ENCODE assay signal across 19 cellular contexts in genomic region chr4:174316954-174317353, GRCh38. TPM values are rescaled to one million over a fixed set of nuclear protein-coding genes. Genes with fewer than 3 reads are reported as not detected.
DNase-seq lines count a peak whose midpoint lies in the region; ATAC-seq, FAIRE-seq and TF ChIP-seq lines count a peak whose summit lies in the region.
"Had no signal": no experiment of that assay in that cellular context is flagged by ENCODE, and none has a peak within 500 bp of the region (broad histone marks: within the 10 kb centered on the region; RNA-seq: fewer than 3 reads in every experiment).

No MANE protein-coding gene starts in this region.

- H4K20me1 ChIP-seq in GM23248 (ENCODE audit: insufficient read depth) (no peaks in the 10 kb centered on the region), astrocyte (ENCODE audit: insufficient read depth, low read length) (no peaks in the 10 kb centered on the region), osteoblast (ENCODE audit: insufficient read depth, low read length) (no peaks in the 10 kb centered on the region), PC-3 (ENCODE audit: low read length) (no peaks in the 10 kb centered on the region)

- H3K9me3 Mint-ChIP-seq in astrocyte (ENCODE audit: unreplicated experiment), result no peaks in the 10 kb centered on the region
- H3K9me3 Mint-ChIP-seq in activated naive CD4-positive, alpha-beta T cell treated with anti-CD3 and anti-CD28 coated beads, Interleukin-2, amount 50 U/mL, for 72 hours, result no peaks in the 10 kb centered on the region
- H3K9me3 Mint-ChIP-seq: CD4-positive, alpha-beta T cell; GM23338 had no signal

- H3K4me2 ChIP-seq in GM23248 (ENCODE audit: unreplicated experiment) (peak overlapping the region; percentile 9), astrocyte (ENCODE audit: low read length) (no peak overlapping the region), osteoblast (ENCODE audit: insufficient read depth, low read length) (no peak overlapping the region), PC-3 (ENCODE audit: low read length) (no peak overlapping the region)
- H3K4me2 ChIP-seq: GM23338 had no signal

- H3F3A ChIP-seq in GM23248 (ENCODE audit: insufficient read depth), result peaks cover 17% of the 10 kb centered on the region; the same call in 1 of the 2 replicates
- H3F3A ChIP-seq in PC-3 (ENCODE audit: low read length, unreplicated experiment), result no peaks in the 10 kb centered on the region

- H3K79me2 ChIP-seq in GM23248 (ENCODE audit: insufficient read depth) (no peaks in the 10 kb centered on the region), astrocyte (ENCODE audit: insufficient read depth, low read length) (no peaks in the 10 kb centered on the region), osteoblast (ENCODE audit: insufficient read depth, low read length) (no peaks in the 10 kb centered on the region), PC-3 (ENCODE audit: low read length) (no peaks in the 10 kb centered on the region)

- H3K36me3 ChIP-seq in GM23248 (ENCODE audit: low read depth) (no peaks in the 10 kb centered on the region), astrocyte (ENCODE audit: insufficient read depth, low read length) (no peaks in the 10 kb centered on the region), osteoblast (ENCODE audit: insufficient read depth, low read length) (peaks cover 6% of the 10 kb centered on the region), PC-3 (ENCODE audit: low read depth, low read length) (no peaks in the 10 kb centered on the region; the same call in 1 of the 2 replicates)

- H3K4me1 ChIP-seq in GM23248 (ENCODE audit: insufficient read depth), result peaks cover 31% of the 10 kb centered on the region
- H3K4me1 ChIP-seq in astrocyte (ENCODE audit: insufficient read depth, low read length), result peaks cover 4% of the 10 kb centered on the region
- peaks cover 5% of the 10 kb centered on the region for H3K4me1 ChIP-seq in osteoblast (ENCODE audit: insufficient read depth, low read length)
- H3K4me1 ChIP-seq in PC-3 (ENCODE audit: insufficient read depth, low read length), result peaks cover 17% of the 10 kb centered on the region
- H3K4me1 ChIP-seq: Caco-2 had no signal

- intact Hi-C loops in PC-3 (cut with micrococcal nuclease), result loop anchor here (5.0 kb wide), 2 partner anchors 40 to 160 kb away; no protein-coding TSS in a partner anchor

- H3K9me3 ChIP-seq in GM23248 (ENCODE audit: low read depth), result no peaks in the 10 kb centered on the region
- H3K9me3 ChIP-seq in astrocyte (ENCODE audit: insufficient read depth, low read depth, low read length), result no peaks in the 10 kb centered on the region
- no peaks in the 10 kb centered on the region for H3K9me3 ChIP-seq in osteoblast (ENCODE audit: low read depth, low read length)
- no peaks in the 10 kb centered on the region for H3K9me3 ChIP-seq in PC-3 (ENCODE audit: low read length)
- H3K9me3 ChIP-seq: Caco-2 had no signal

- H3K4me3 Mint-ChIP-seq in astrocyte (ENCODE audit: unreplicated experiment), result no peak overlapping the region
- H3K4me3 Mint-ChIP-seq: CD4-positive, alpha-beta T cell; GM23338 had no signal

- H3K9me2 ChIP-seq in GM23248 (ENCODE audit: insufficient read depth), result no peaks in the 10 kb centered on the region
- no peaks in the 10 kb centered on the region for H3K9me2 ChIP-seq in PC-3 (replicated peaks; ENCODE audit: low read length)

- no peak overlapping the region for H3K27ac ChIP-seq in GM23248
- no peak overlapping the region for H3K27ac ChIP-seq in astrocyte (ENCODE audit: low read depth, low read length)
- no peak overlapping the region for H3K27ac ChIP-seq in osteoblast (ENCODE audit: low read depth, low read length)
- no peak overlapping the region for H3K27ac ChIP-seq in PC-3 (ENCODE audit: low read length)

- ATAC-seq in PC-3, result no peak
- ATAC-seq in HG03354 (IDR thresholded peaks at IDR 0.05; ENCODE audit: poor library complexity, severe bottlenecking, unreplicated experiment), result no peak
- ATAC-seq in activated naive CD4-positive, alpha-beta T cell treated with anti-CD3 and anti-CD28 coated beads, Interleukin-2, amount 50 U/mL, for 72 hours, result no peak
- ATAC-seq: GM23338, HCT116, K562 had no signal

- CTCF ChIA-PET in PC-3 (lab: Charles Lee), result no interaction called here

- peaks cover 18% of the 10 kb centered on the region for H3K4me1 Mint-ChIP-seq in astrocyte (ENCODE audit: low read depth, unreplicated experiment)

- H2AFZ ChIP-seq in GM23248 (no peak overlapping the region), astrocyte (ENCODE audit: low read depth, low read length) (no peak overlapping the region), osteoblast (ENCODE audit: low read length) (no peak overlapping the region), PC-3 (ENCODE audit: low read length) (no peak overlapping the region)
- H2AFZ ChIP-seq: GM23338 had no signal

- no peaks in the 10 kb centered on the region for H3K27me3 Mint-ChIP-seq in astrocyte (ENCODE audit: low read depth, unreplicated experiment)
- H3K27me3 Mint-ChIP-seq: CD4-positive, alpha-beta T cell had no signal

- H3K9ac ChIP-seq in GM23248, result no peak overlapping the region
- H3K9ac ChIP-seq in astrocyte (ENCODE audit: low read length), result no peak overlapping the region
- no peak overlapping the region for H3K9ac ChIP-seq in PC-3 (ENCODE audit: low read length)

- H3K27me3 ChIP-seq in GM23248 (replicated peaks; ENCODE audit: insufficient read depth), result no peaks in the 10 kb centered on the region
- H3K27me3 ChIP-seq in astrocyte (ENCODE audit: insufficient read depth, low read length), result no peaks in the 10 kb centered on the region
- H3K27me3 ChIP-seq in osteoblast (ENCODE audit: insufficient read depth, low read length), result no peaks in the 10 kb centered on the region
- no peaks in the 10 kb centered on the region for H3K27me3 ChIP-seq in PC-3 (ENCODE audit: low read length)

- 74 to 80% methylated on average over 2 of the region's 2 CpGs for WGBS in GM23248 (ENCODE audit: low coverage in 1 of 2, low lambda C conversion rate in 2 of 2, missing lambda C conversion rate in 2 of 2), 2 experiments

- DNase-seq in GM23248, result peak; percentile 44
- peak; percentile 33 for DNase-seq in astrocyte (ENCODE audit: low read depth)
- DNase-seq in fibroblast of mammary gland (ENCODE audit: low read depth), result peak; percentile 27
- peak; percentile 59 for DNase-seq in osteoblast (ENCODE audit: insufficient read length, low spot score, missing footprints)
- DNase-seq in PC-3, result no peak
- DNase-seq in G401 (ENCODE audit: low spot score), result no peak
- no peak for DNase-seq in activated naive CD4-positive, alpha-beta T cell treated with anti-CD3 and anti-CD28 coated beads, Interleukin-2, amount 50 U/mL, for 72 hours (ENCODE audit: low spot score in 2 of 2)
- DNase-seq: Caco-2; CD4-positive, alpha-beta T cell; GF-D8; NCI-H187; NCI-H2107; NCI-H774; OCI-M1; SIG-M5 had no signal

- no peak for TF ChIP-seq CTCF in astrocyte (IDR thresholded peaks at IDR 0.05; ENCODE audit: insufficient read depth, low read depth, low read length)
- no peak for TF ChIP-seq CTCF in fibroblast of mammary gland (conservative IDR thresholded peaks at IDR 0.05; ENCODE audit: control insufficient read depth, insufficient read depth, low read depth, low read length)
- no peak for TF ChIP-seq CTCF in osteoblast (IDR thresholded peaks at IDR 0.05; ENCODE audit: extremely low read depth, low read depth, low read length)
- TF ChIP-seq CTCF in PC-3 (conservative IDR thresholded peaks at IDR 0.05; ENCODE audit: low read depth, low read length), result no peak

- FAIRE-seq in astrocyte (lab: Jason Lieb, UNC), result no peak
- FAIRE-seq: K562 had no signal

- in situ Hi-C loops in GM23248 (cut with MboI), result loop anchor here (25.0 kb wide), 1 partner anchor 805 kb away; no protein-coding TSS in a partner anchor
- in situ Hi-C loops in G401 (cut with HindIII; ENCODE audit: low sequenced_read_pairs), result no loop called here

- POLR2A ChIA-PET in PC-3 (lab: Charles Lee; ENCODE audit: unreplicated experiment), result no interaction called here

- H3K4me3 ChIP-seq in GM23248 (no peak overlapping the region), astrocyte (ENCODE audit: insufficient read depth, low read depth, low read length) (no peak overlapping the region), fibroblast of mammary gland (ENCODE audit: control insufficient read depth, low read depth, low read length) (no peak overlapping the region), osteoblast (ENCODE audit: insufficient read depth, low read length) (no peak overlapping the region), PC-3 (ENCODE audit: low read length) (no peak overlapping the region)
- H3K4me3 ChIP-seq: GM23338, K562 had no signal

- no TSS peak for BruUV-seq in PC-3 (replicated peaks; lab: Mats Ljungman, UMichigan)

- H3K27ac Mint-ChIP-seq in astrocyte (ENCODE audit: unreplicated experiment), result no peak overlapping the region
- no peak overlapping the region for H3K27ac Mint-ChIP-seq in activated naive CD4-positive, alpha-beta T cell treated with anti-CD3 and anti-CD28 coated beads, Interleukin-2, amount 50 U/mL, for 72 hours
- H3K27ac Mint-ChIP-seq: CD4-positive, alpha-beta T cell; GM23338 had no signal

- peaks cover 4% of the 10 kb centered on the region for H3K36me3 Mint-ChIP-seq in astrocyte (ENCODE audit: low read depth, unreplicated experiment)
- H3K36me3 Mint-ChIP-seq in activated naive CD4-positive, alpha-beta T cell treated with anti-CD3 and anti-CD28 coated beads, Interleukin-2, amount 50 U/mL, for 72 hours, result no peaks in the 10 kb centered on the region

RNA-seq across cellular contexts. Expression of gene CEP44, which starts 33.2 kb away (rescaled TPM):
- total RNA-seq in GM23248 (2014; rRNA removed; shearing (Covaris generic)), result 8.1 and 17.6 TPM in 2 replicates
- polyA plus RNA-seq in GM23248 (2016; fragmentation: Nextera tagmentation; extraction: Ambion mirVana), result 6.0 and 6.1 TPM in 2 replicates
- total RNA-seq in astrocyte, result 11.5 and 12.0 TPM in 2 replicates
- 10.9 and 12.4 TPM in 2 replicates for total RNA-seq in osteoblast
- total RNA-seq in PC-3 (2014; rRNA removed), result 8.1 and 8.4 TPM in 2 replicates
- 5.9 and 14.1 TPM in 2 replicates for total RNA-seq in G401 (2014; rRNA removed; shearing (Covaris generic))
- total RNA-seq in activated naive CD4-positive, alpha-beta T cell treated with anti-CD3 and anti-CD28 coated beads, Interleukin-2, amount 50 U/mL, for 72 hours, result 10 to 100 TPM; 23.1 to 39.0 TPM

RNA-seq across cellular contexts. Expression of gene FBXO8, which starts 33.5 kb away (rescaled TPM):
- total RNA-seq in GM23248 (2014; rRNA removed; shearing (Covaris generic)), result 25.9 and 27.7 TPM in 2 replicates
- 23.1 and 26.7 TPM in 2 replicates for polyA plus RNA-seq in GM23248 (2016; fragmentation: Nextera tagmentation; extraction: Ambion mirVana)
- total RNA-seq in astrocyte, result 11.9 and 13.1 TPM in 2 replicates
- 30.1 and 32.2 TPM in 2 replicates for total RNA-seq in osteoblast
- 8.2 and 12.9 TPM in 2 replicates for total RNA-seq in PC-3 (2014; rRNA removed)
- 11.8 and 17.9 TPM in 2 replicates for total RNA-seq in G401 (2014; rRNA removed; shearing (Covaris generic))
- 10 to 100 TPM in 1 of 2 donors, 1 to 10 TPM in 1; 6.4 to 12.4 TPM for total RNA-seq in activated naive CD4-positive, alpha-beta T cell treated with anti-CD3 and anti-CD28 coated beads, Interleukin-2, amount 50 U/mL, for 72 hours

Comparison
In these comparisons a context has a peak if more than half of its experiments do, and no peak if none do; other contexts are left out.
1. DNase-seq: peak in GM23248 (single experiment), astrocyte (single experiment), fibroblast of mammary gland (single experiment) and osteoblast (single experiment); none in PC-3 (single experiment), G401 (single experiment) and activated naive CD4-positive, alpha-beta T cell treated with anti-CD3 and anti-CD28 coated beads, Interleukin-2, amount 50 U/mL, for 72 hours (0 of 2).